Comparison of ENCODE assay signal across 8 cellular contexts in the genomic region with DNA sequence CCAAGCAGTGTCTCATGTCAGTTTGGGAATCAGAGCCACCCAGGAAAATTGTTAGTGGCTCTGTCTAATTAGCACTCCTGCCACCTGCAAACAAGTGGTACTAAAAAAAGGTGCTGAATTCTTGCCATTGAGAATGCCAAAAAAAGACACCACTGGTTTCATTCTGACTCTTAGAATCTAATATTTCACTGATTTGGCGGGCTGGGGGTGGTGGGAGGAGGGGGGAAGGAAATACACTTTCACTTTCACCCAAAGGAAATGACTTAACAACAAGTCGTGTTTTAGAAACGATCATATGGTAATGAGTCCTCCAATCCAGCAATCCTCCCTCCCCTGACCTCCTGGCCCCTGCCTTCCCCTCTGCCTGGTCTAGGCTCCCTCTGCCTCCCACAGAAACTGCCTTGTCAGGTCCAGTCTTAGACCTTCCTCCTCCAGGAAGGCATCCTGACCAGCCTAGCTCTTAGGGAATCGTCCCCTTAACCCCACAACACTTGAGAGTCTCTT. TPM values are rescaled to one million over a fixed set of nuclear protein-coding genes. Genes with fewer than 3 reads are reported as not detected.
DNase-seq lines count a peak whose midpoint lies in the region; ATAC-seq, FAIRE-seq and TF ChIP-seq lines count a peak whose summit lies in the region.

No MANE protein-coding gene starts in this region.

- DNase-seq in activated CD4-positive, CD25-positive, alpha-beta regulatory T cell (lab: John Stamatoyannopoulos, UW): no peak
- peak; percentile 31 for DNase-seq in SW480 (ENCODE audit: low spot score)
- DNase-seq in iris pigment epithelial cell (ENCODE audit: low read depth): peak; percentile 54
- peak; percentile 54 for DNase-seq in urothelium cell line (ENCODE audit: low spot score)
- no peak for DNase-seq in colonic mucosa

- no peaks in the 10 kb centered on the region for H3K4me1 ChIP-seq in colonic mucosa

- H3K4me3 ChIP-seq in colonic mucosa: no peak overlapping the region

- H3K27me3 ChIP-seq in colonic mucosa: no peaks in the 10 kb centered on the region

- TF ChIP-seq CTCF in colonic mucosa (IDR thresholded peaks at IDR 0.05): no peak

- peak; percentile 69 for FAIRE-seq in urothelium cell line (lab: Jason Lieb, UNC)

- no peaks in the 10 kb centered on the region for H3K36me3 ChIP-seq in colonic mucosa

- H3K9ac ChIP-seq in colonic mucosa (ENCODE audit: low read depth in 2 of 2, low read length in 2 of 2): peak overlapping the region in 1 of 2 donors; percentile 1

- peak; percentile 14 to 15 for ATAC-seq in activated CD4-positive, CD25-positive, alpha-beta regulatory T cell treated with anti-CD3 and anti-CD28 coated beads, Interleukin-2, amount 50 U/mL, for 24 hours
- ATAC-seq in HG03139 (IDR thresholded peaks at IDR 0.05; ENCODE audit: unreplicated experiment) (peak; percentile 34), GM21526 (IDR thresholded peaks at IDR 0.05; ENCODE audit: low FRiP score, unreplicated experiment) (no peak)

- H3K27ac ChIP-seq in colonic mucosa: no peak overlapping the region

- no peaks in the 10 kb centered on the region for H3K9me3 ChIP-seq in colonic mucosa

- intact Hi-C loops in colonic mucosa (cut with DNase I): loop anchor here (10.0 kb wide), 1 partner anchor 184 kb away; no protein-coding TSS in a partner anchor

RNA-seq across cellular contexts. Expression of gene KLHL29, which starts 4.4 kb away (rescaled TPM):
- 1 to 10 TPM; 2.0 to 2.9 TPM for total RNA-seq in colonic mucosa

Comparison
In these comparisons a context has a peak if more than half of its experiments do, and no peak if none do; other contexts are left out.
1. DNase-seq: peak in SW480 (single experiment), iris pigment epithelial cell (single experiment) and urothelium cell line (single experiment); none in activated CD4-positive, CD25-positive, alpha-beta regulatory T cell (0 of 4) and colonic mucosa (single experiment).